In the genomic region with DNA sequence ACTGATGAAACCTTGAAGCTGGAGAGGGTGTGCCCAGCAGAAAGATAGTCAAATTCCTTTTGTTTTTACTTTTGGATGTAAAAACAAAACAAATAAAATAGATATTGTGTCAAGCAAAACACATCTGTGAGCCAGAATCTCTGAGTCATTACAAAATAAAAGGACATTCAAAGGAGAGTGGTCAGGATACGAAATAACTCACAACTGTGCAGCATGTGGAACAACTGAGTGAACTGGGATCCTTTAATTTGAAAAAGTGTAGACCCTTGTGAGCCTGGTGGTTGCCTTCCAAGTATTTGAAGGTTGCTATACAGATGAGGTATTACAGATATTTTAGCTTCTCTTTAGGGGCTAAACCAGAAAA, we compare ENCODE assay signal across 21 cellular contexts. TPM values are rescaled to one million over a fixed set of nuclear protein-coding genes. Genes with fewer than 3 reads are reported as not detected.
DNase-seq lines count a peak whose midpoint lies in the region; ATAC-seq and TF ChIP-seq lines count a peak whose summit lies in the region.
"Had no signal": no experiment of that assay in that cellular context is flagged by ENCODE, and none has a peak within 500 bp of the region (broad histone marks: within the 10 kb centered on the region; RNA-seq: fewer than 3 reads in every experiment).

No MANE protein-coding gene starts in this region.

- ATAC-seq in Right ventricle myocardium superior (ENCODE audit: poor library complexity) (peak; percentile 54), left ventricle myocardium superior (peak; percentile 67)
- ATAC-seq: CD8-positive, alpha-beta T cell; effector memory CD8-positive, alpha-beta T cell; naive thymus-derived CD8-positive, alpha-beta T cell had no signal

- H3K9me3 ChIP-seq in MG63, result no peaks in the 10 kb centered on the region
- H3K9me3 ChIP-seq: tibial nerve had no signal

- no peaks in the 10 kb centered on the region for H3K27me3 ChIP-seq in MG63
- H3K27me3 ChIP-seq: tibial nerve had no signal

- no peaks in the 10 kb centered on the region for H3K36me3 ChIP-seq in MG63
- H3K36me3 ChIP-seq: tibial nerve had no signal

- intact Hi-C loops in Right ventricle myocardium superior (cut with DNase I), result no loop called here
- intact Hi-C loops in cardiac septum (cut with DNase I), result no loop called here
- intact Hi-C loops in left ventricle myocardium superior (cut with micrococcal nuclease), result no loop called here

- in situ Hi-C loops in astrocyte of the cerebellum (cut with HindIII; ENCODE audit: low sequenced_read_pairs), result no loop called here

- DNase-seq in Right ventricle myocardium superior, result no peak
- no peak for DNase-seq in cardiac septum (ENCODE audit: low spot score)
- peak; percentile 8 for DNase-seq in astrocyte of the cerebellum (ENCODE audit: low read depth)
- DNase-seq in left ventricle myocardium superior, result no peak
- no peak for DNase-seq in DMS153 treated with DMSO at 0.1 percent for 48 hours (lab: John Stamatoyannopoulos, UW; ENCODE audit: unreplicated experiment)
- no peak for DNase-seq in AG08396 (ENCODE audit: low spot score)
- DNase-seq in MG63, result no peak
- DNase-seq in NCI-H1092 treated with DMSO at 0.1 percent for 48 hours (lab: John Stamatoyannopoulos, UW), result no peak
- DNase-seq: CD8-positive, alpha-beta T cell; effector memory CD8-positive, alpha-beta T cell; GOT3; naive thymus-derived CD8-positive, alpha-beta T cell; NCI-H1048; NCI-H2081 treated with DMSO at 0.1 percent for 48 hours; NCI-H510A treated with DMSO at 0.1 percent for 48 hours; stimulated activated naive CD4-positive, alpha-beta T cell treated with Interleukin-2 at 50 U/mL for 16 hours; T-helper 9 cell had no signal

- no peak for TF ChIP-seq CTCF in astrocyte of the cerebellum (IDR thresholded peaks at IDR 0.05; ENCODE audit: low read depth, low read length, missing control alignments)

- H3K4me3 ChIP-seq in astrocyte of the cerebellum (ENCODE audit: low read depth, low read length), result no peak overlapping the region
- no peak overlapping the region for H3K4me3 ChIP-seq in MG63
- H3K4me3 ChIP-seq: tibial nerve had no signal

RNA-seq across cellular contexts. Expression of gene KCNMB2, which starts 26.6 kb away (rescaled TPM):
- total RNA-seq in Right ventricle myocardium superior, result 2.6 TPM
- total RNA-seq in cardiac septum, result 3.8 TPM
- 2.7 TPM for total RNA-seq in left ventricle myocardium superior
- total RNA-seq in MG63 (2014; rRNA removed; shearing (Covaris generic); ENCODE audit: low replicate concordance), result 0.52 TPM in 1 of 2 replicates, not detected in the other
- total RNA-seq: A673; CD8-positive, alpha-beta T cell; G401; naive thymus-derived CD8-positive, alpha-beta T cell; progenitor cell of endocrine pancreas; tibial nerve had no signal
